Comparison of ENCODE assay signal across 21 cellular contexts in the genomic region with DNA sequence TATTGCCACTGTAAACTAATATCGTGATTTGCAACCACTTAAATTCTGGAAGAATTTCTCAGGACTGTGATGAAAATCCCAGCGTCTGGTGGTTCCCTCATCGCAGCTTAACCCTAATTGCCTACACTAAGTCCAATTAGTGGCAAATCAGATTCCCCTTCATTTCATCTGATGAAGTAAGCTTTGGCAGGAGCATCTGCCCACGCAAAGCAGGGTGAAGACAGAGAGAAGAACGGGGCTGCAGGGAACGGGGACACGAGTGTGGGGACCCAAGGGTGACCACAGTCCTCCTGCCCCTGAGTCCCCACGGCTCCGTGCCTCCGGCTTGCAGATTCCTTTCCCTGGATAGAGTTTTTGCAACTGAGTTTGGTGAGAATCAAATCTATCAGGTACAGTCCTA.
DNase-seq lines count a peak whose midpoint lies in the region; ATAC-seq and TF ChIP-seq lines count a peak whose summit lies in the region.
"Had no signal": no experiment of that assay in that cellular context is flagged by ENCODE, and none has a peak within 500 bp of the region (broad histone marks: within the 10 kb centered on the region; RNA-seq: fewer than 3 reads in every experiment).

No MANE protein-coding gene starts in this region.

- POLR2A ChIA-PET in PC-9 (lab: Charles Lee; ENCODE audit: unreplicated experiment), result interaction anchor here (0.5 kb wide), 1 partner anchor 43 kb away, joined by 4 read pairs; no protein-coding TSS in a partner anchor

- no peak overlapping the region for H3K9ac ChIP-seq in liver (ENCODE audit: low read depth in 1 of 2, low read length in 2 of 2)

- intact Hi-C loops in left ventricle myocardium inferior (cut with micrococcal nuclease), result no loop called here
- intact Hi-C loops in cardiac septum (cut with DNase I), result no loop called here
- intact Hi-C loops in PC-9 (cut with micrococcal nuclease; ENCODE audit: unreplicated experiment), result no loop called here
- intact Hi-C loops in thyroid gland (cut with DNase I), result no loop called here

- ATAC-seq in HG03097 (IDR thresholded peaks at IDR 0.05; ENCODE audit: low FRiP score, unreplicated experiment) (no peak), GM21576 (IDR thresholded peaks at IDR 0.05; ENCODE audit: unreplicated experiment) (no peak)
- ATAC-seq: A549 had no signal

- TF ChIP-seq RAD21 in liver (IDR thresholded peaks at IDR 0.05), result no peak

- no peak overlapping the region for H2AFZ ChIP-seq in PC-9

- H3K9me3 ChIP-seq in left ventricle myocardium inferior (replicated peaks), result no peaks in the 10 kb centered on the region
- no peaks in the 10 kb centered on the region for H3K9me3 ChIP-seq in PC-9 (ENCODE audit: insufficient read depth, low read depth)
- no peaks in the 10 kb centered on the region for H3K9me3 ChIP-seq in liver (ENCODE audit: control insufficient read depth in 4 of 4, low read length in 3 of 4)
- H3K9me3 ChIP-seq in thyroid gland, result no peaks in the 10 kb centered on the region
- H3K9me3 ChIP-seq: A549, Caco-2 had no signal

- TF ChIP-seq CTCF in left ventricle myocardium inferior (IDR thresholded peaks at IDR 0.05; ENCODE audit: borderline replicate concordance), result no peak
- no peak for TF ChIP-seq CTCF in PC-9 (conservative IDR thresholded peaks at IDR 0.05)
- no peak for TF ChIP-seq CTCF in liver (IDR thresholded peaks at IDR 0.05; ENCODE audit: low read depth, low read length, missing input control)
- TF ChIP-seq CTCF in thyroid gland (IDR thresholded peaks at IDR 0.05), result no peak

- no TSS peak for BruUV-seq in PC-9 (replicated peaks; lab: Mats Ljungman, UMichigan)

- no peaks in the 10 kb centered on the region for H4K20me1 ChIP-seq in PC-9 (ENCODE audit: insufficient read depth)

- H3K9me2 ChIP-seq in PC-9 (ENCODE audit: insufficient read depth), result no peaks in the 10 kb centered on the region

- H3K4me3 ChIP-seq in left ventricle myocardium inferior (no peak overlapping the region), PC-9 (no peak overlapping the region), liver (ENCODE audit: low read depth in 1 of 3, low read length in 3 of 3) (no peak overlapping the region), thyroid gland (replicated peaks in 1 of 3) (no peak overlapping the region)
- H3K4me3 ChIP-seq: A549 had no signal

- CTCF ChIA-PET in PC-9 (lab: Charles Lee), result no interaction called here

- peaks cover 9% of the 10 kb centered on the region; the same call in 1 of the 2 replicates for H3F3A ChIP-seq in PC-9 (ENCODE audit: insufficient read depth, low read depth)

- DNase-seq in left ventricle myocardium inferior, result no peak
- no peak for DNase-seq in cardiac septum (ENCODE audit: low spot score)
- DNase-seq in PC-9, result no peak
- DNase-seq in thyroid gland, result no peak
- no peak for DNase-seq in activated effector memory CD4-positive, alpha-beta T cell treated with anti-CD3 and anti-CD28 coated beads, Interleukin-2, amount 50 U/mL, for 16 hours
- DNase-seq: Caco-2; H7; Karpas-422; MM.1S; NCI-H1105; NCI-H1694 treated with DMSO at 0.1 percent for 48 hours; NCI-H2107; NCI-H226; NCI-H526 treated with DMSO at 0.1 percent for 48 hours; NK-92 treated with Interleukin-12 subunit alpha and Interleukin-12 subunit beta, amount 100 ng/mL, for 24 hours; OCI-M1 had no signal

- peak overlapping the region; percentile 95 for H3K27ac ChIP-seq in left ventricle myocardium inferior (replicated peaks)
- H3K27ac ChIP-seq in PC-9, result 0 out of 2 replicates have a peak overlapping the region, but pooled peaks have one; percentile 58
- H3K27ac ChIP-seq in liver (ENCODE audit: low read depth in 1 of 2, low read length in 2 of 2), result peak overlapping the region; percentile 77 to 83
- peak overlapping the region; percentile 81 to 90 (median 86) for H3K27ac ChIP-seq in thyroid gland
- H3K27ac ChIP-seq: A549, RWPE1 had no signal

- H3K4me1 ChIP-seq in left ventricle myocardium inferior, result peaks cover 63% of the 10 kb centered on the region
- peaks cover 32% of the 10 kb centered on the region for H3K4me1 ChIP-seq in PC-9 (replicated peaks; ENCODE audit: insufficient read depth)
- peaks cover 4 to 32% (median 18%) of the 10 kb centered on the region in 4 donors for H3K4me1 ChIP-seq in liver (ENCODE audit: control insufficient read depth in 4 of 4, insufficient read depth in 4 of 4, low read length in 3 of 4)
- H3K4me1 ChIP-seq in thyroid gland, result peaks cover 36 to 49% of the 10 kb centered on the region in 2 donors

- 93% methylated on average over 10 of the region's 10 CpGs for WGBS in liver
- 91 to 94% methylated on average over 10 of the region's 10 CpGs for WGBS in thyroid gland, 2 donors

- H3K4me2 ChIP-seq in PC-9, result no peak overlapping the region

- H3K36me3 ChIP-seq in left ventricle myocardium inferior (no peaks in the 10 kb centered on the region), PC-9 (ENCODE audit: low read depth) (no peaks in the 10 kb centered on the region), liver (ENCODE audit: control insufficient read depth in 4 of 4, insufficient read depth in 3 of 4, low read depth in 1 of 4, low read length in 3 of 4) (no peaks in the 10 kb centered on the region), thyroid gland (no peaks in the 10 kb centered on the region)

- H3K79me2 ChIP-seq in PC-9 (ENCODE audit: low read depth), result no peaks in the 10 kb centered on the region

- TF ChIP-seq POLR2A in thyroid gland (IDR thresholded peaks at IDR 0.05), result no peak

- H3K27me3 ChIP-seq in left ventricle myocardium inferior (ENCODE audit: low read depth), result no peaks in the 10 kb centered on the region
- H3K27me3 ChIP-seq in PC-9 (ENCODE audit: insufficient read depth, low read depth), result no peaks in the 10 kb centered on the region
- no peaks in the 10 kb centered on the region for H3K27me3 ChIP-seq in liver (ENCODE audit: control insufficient read depth in 4 of 4, insufficient read depth in 4 of 4, low read length in 3 of 4)
- H3K27me3 ChIP-seq in thyroid gland, result no peaks in the 10 kb centered on the region

TF ChIP-seq in liver, 16 proteins besides CTCF, POLR2A, EP300 and RAD21:
- TF ChIP-seq YY1 (IDR thresholded peaks at IDR 0.05) (no peak), RXRA (IDR thresholded peaks at IDR 0.05) (no peak), NR2F2 (IDR thresholded peaks at IDR 0.05) (no peak), JUND (IDR thresholded peaks at IDR 0.05) (no peak), FOXA1 (IDR thresholded peaks at IDR 0.05) (no peak), FOXA2 (IDR thresholded peaks at IDR 0.05) (no peak)
- TF ChIP-seq, protein P1, sequence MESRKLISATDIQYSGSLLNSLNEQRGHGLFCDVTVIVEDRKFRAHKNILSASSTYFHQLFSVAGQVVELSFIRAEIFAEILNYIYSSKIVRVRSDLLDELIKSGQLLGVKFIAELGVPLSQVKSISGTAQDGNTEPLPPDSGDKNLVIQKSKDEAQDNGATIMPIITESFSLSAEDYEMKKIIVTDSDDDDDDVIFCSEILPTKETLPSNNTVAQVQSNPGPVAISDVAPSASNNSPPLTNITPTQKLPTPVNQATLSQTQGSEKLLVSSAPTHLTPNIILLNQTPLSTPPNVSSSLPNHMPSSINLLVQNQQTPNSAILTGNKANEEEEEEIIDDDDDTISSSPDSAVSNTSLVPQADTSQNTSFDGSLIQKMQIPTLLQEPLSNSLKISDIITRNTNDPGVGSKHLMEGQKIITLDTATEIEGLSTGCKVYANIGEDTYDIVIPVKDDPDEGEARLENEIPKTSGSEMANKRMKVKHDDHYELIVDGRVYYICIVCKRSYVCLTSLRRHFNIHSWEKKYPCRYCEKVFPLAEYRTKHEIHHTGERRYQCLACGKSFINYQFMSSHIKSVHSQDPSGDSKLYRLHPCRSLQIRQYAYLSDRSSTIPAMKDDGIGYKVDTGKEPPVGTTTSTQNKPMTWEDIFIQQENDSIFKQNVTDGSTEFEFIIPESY (IDR thresholded peaks at IDR 0.05), result no peak
- TF ChIP-seq, protein P2, sequence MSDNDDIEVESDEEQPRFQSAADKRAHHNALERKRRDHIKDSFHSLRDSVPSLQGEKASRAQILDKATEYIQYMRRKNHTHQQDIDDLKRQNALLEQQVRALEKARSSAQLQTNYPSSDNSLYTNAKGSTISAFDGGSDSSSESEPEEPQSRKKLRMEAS (IDR thresholded peaks at IDR 0.05), result no peak
